Comparison of ENCODE assay signal across 20 cellular contexts in the genomic region with DNA sequence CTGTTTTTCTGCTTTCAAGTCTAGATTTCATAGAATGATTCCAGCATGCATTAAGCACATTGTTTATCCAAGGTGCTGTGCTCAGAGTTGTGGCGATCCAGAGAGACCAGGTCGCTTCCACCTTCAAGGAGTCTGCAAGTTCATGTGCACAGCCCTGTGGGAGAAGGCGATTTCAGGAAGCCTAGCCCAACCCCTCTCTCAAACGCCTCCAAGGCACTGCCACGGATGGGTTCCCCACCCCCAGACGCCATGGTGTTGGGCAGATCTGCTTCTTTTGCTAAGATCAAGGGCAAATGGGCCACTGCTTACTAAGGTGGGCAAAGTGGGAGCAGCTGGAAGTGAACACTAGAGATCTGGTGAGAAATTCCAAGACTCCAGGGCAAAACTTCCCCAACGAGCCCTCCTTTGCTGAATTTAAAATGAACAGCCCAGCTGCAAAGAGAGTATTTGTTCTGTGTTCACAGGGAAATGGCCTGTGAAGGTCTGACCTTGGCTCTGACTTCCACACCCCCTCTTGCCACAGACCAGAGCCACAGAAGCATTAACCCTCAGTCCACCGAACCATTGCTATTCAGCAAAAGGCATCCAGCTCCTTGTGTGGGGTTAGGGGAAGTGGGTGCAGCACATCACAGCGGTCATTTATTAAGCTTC. TPM values are rescaled to one million over a fixed set of nuclear protein-coding genes. Genes with fewer than 3 reads are reported as not detected.
DNase-seq lines count a peak whose midpoint lies in the region; ATAC-seq and TF ChIP-seq lines count a peak whose summit lies in the region.
"Had no signal": no experiment of that assay in that cellular context is flagged by ENCODE, and none has a peak within 500 bp of the region (broad histone marks: within the 10 kb centered on the region; RNA-seq: fewer than 3 reads in every experiment).

No MANE protein-coding gene starts in this region.

- no peak for TF ChIP-seq CTCF in psoas muscle (IDR thresholded peaks at IDR 0.05)

- H3K27ac ChIP-seq in psoas muscle: no peak overlapping the region
- H3K27ac ChIP-seq: ovary had no signal

- WGBS in psoas muscle, 3 donors: 84 to 88% (median 85%) methylated on average over 9 of the region's 9 CpGs

- H3K27me3 ChIP-seq in psoas muscle (ENCODE audit: insufficient read depth in 3 of 3, low read length in 2 of 3): no peaks in the 10 kb centered on the region
- H3K27me3 ChIP-seq: ascending aorta, ovary had no signal

- H3K4me3 ChIP-seq in psoas muscle: no peak overlapping the region
- H3K4me3 ChIP-seq: ascending aorta, ovary, spleen had no signal

- DNase-seq in MV-4-11 (lab: John Stamatoyannopoulos, UW) (peak; percentile 24), astrocyte of the hippocampus (ENCODE audit: low read depth, low spot score) (peak; percentile 33), kidney tubule cell (ENCODE audit: low spot score) (peak; percentile 22), sciatic nerve (ENCODE audit: low spot score) (no peak), psoas muscle (no peak), NCI-H146 treated with DMSO at 0.1 percent for 48 hours (lab: John Stamatoyannopoulos, UW; ENCODE audit: unreplicated experiment) (no peak), KBM-7 (no peak)
- DNase-seq: activated CD8-positive, alpha-beta T cell treated with anti-CD3 and anti-CD28 coated beads, Interleukin-2, amount 10 ng/mL, durations not matched to agents 7 days and 5 days; activated naive CD4-positive, alpha-beta T cell treated with anti-CD3 and anti-CD28 coated beads, Interleukin-2, amount 10 ng/mL, durations not matched to agents 7 days and 5 days; activated T-cell treated with anti-CD3 and anti-CD28 coated beads, Interleukin-2, amount 50 U/mL, for 48 hours; CD4-positive, alpha-beta memory T cell; DND-41; head of caudate nucleus; Kasumi-1; NCI-H1436 treated with DMSO at 0.1 percent for 48 hours; NCI-H2171; NCI-H748 treated with DMSO at 0.1 percent for 48 hours; ovary; spleen had no signal

- peak; percentile 14 for ATAC-seq in sciatic nerve
- ATAC-seq in psoas muscle: no peak
- ATAC-seq: activated CD8-positive, alpha-beta T cell treated with anti-CD3 and anti-CD28 coated beads, Interleukin-2, amount 10 ng/mL, durations not matched to agents 7 days and 5 days had no signal

- intact Hi-C loops in sciatic nerve (cut with DNase I) (no loop called here), psoas muscle (cut with DNase I) (no loop called here)

- H3K36me3 ChIP-seq in psoas muscle (ENCODE audit: insufficient read depth in 1 of 2, low read depth in 1 of 2): no peaks in the 10 kb centered on the region
- H3K36me3 ChIP-seq: ascending aorta, ovary, spleen had no signal

- no peaks in the 10 kb centered on the region for H3K4me1 ChIP-seq in psoas muscle

- H3K9me3 ChIP-seq in psoas muscle: no peaks in the 10 kb centered on the region
- H3K9me3 ChIP-seq: ascending aorta, ovary, spleen had no signal

- in situ Hi-C loops in KBM-7 (cut with MboI; ENCODE audit: low pct_unique_long_range_greater_than_20kb, low sequenced_read_pairs): no loop called here

RNA-seq across cellular contexts. Expression of a gene that starts 45.1 kb away (rescaled TPM):
- total RNA-seq in sciatic nerve (44.2 TPM), psoas muscle (1 to 10 TPM in 2 of 4 donors, under 1 TPM in 2; 0.78 to 2.9 (median 1.6) TPM)
- under 1 TPM; 0.34 to 0.78 (median 0.52) TPM for polyA plus RNA-seq in psoas muscle
- total RNA-seq: activated CD8-positive, alpha-beta T cell treated with anti-CD3 and anti-CD28 coated beads, Interleukin-2, amount 10 ng/mL, durations not matched to agents 7 days and 5 days; CD4-positive, alpha-beta memory T cell had no signal

Comparison
In these comparisons a context has a peak if more than half of its experiments do, and no peak if none do; other contexts are left out.
1. DNase-seq: peak in MV-4-11 (single experiment), astrocyte of the hippocampus (single experiment) and kidney tubule cell (single experiment); none in sciatic nerve (single experiment), psoas muscle (0 of 2), NCI-H146 treated with DMSO at 0.1 percent for 48 hours (single experiment) and KBM-7 (single experiment).
2. RNA of a gene that starts 45.1 kb away (total RNA-seq): 44.2 TPM in sciatic nerve (single experiment); 0.78 to 2.9 TPM in psoas muscle; every median in the first group is over 10 times any median in the second.